In the genomic region with DNA sequence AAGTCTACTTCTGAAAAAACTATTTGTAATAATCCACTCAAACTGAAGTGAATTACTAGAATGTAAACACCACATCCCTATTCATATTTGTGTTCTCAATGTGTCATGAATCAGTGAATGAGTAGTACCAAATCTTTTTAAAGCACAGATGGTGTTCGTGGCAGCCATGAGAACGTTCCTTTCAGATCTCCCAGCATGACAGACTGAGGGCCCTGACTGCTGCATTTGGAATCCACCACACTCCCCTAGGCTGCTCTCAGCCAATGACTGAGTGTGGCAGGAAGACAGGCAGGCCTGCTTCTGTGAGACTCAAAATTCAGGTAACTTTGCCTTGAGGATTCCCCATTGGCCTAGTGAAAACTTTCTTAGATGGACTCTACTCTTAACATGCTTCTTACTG, we compare ENCODE assay signal across 18 cellular contexts. TPM values are rescaled to one million over a fixed set of nuclear protein-coding genes. Genes with fewer than 3 reads are reported as not detected.
DNase-seq lines count a peak whose midpoint lies in the region; ATAC-seq, FAIRE-seq and TF ChIP-seq lines count a peak whose summit lies in the region.
"Had no signal": no experiment of that assay in that cellular context is flagged by ENCODE, and none has a peak within 500 bp of the region (broad histone marks: within the 10 kb centered on the region; RNA-seq: fewer than 3 reads in every experiment).

No MANE protein-coding gene starts in this region.

- no peak for TF ChIP-seq RAD21 in HCT116 (IDR thresholded peaks at IDR 0.05; ENCODE audit: low read depth)

- H3K36me3 ChIP-seq in HCT116 (ENCODE audit: control insufficient read depth in 1 of 2, insufficient read depth in 2 of 2, low read length in 2 of 2) (no peaks in the 10 kb centered on the region), endothelial cell of umbilical vein (ENCODE audit: control insufficient read depth in 2 of 2, extremely low read depth in 1 of 2, insufficient read depth in 2 of 2, low read length in 2 of 2) (no peaks in the 10 kb centered on the region), left lung (no peaks in the 10 kb centered on the region)
- H3K36me3 ChIP-seq: BLaER1 treated with 17β-estradiol and CSF1 and Interleukin-3, amounts not matched to agents 10 nM and 100 nM; breast epithelium; esophagus squamous epithelium had no signal

- BruUV-seq in HCT116 (replicated peaks; lab: Mats Ljungman, UMichigan), result no TSS peak
- no TSS peak for BruUV-seq in endothelial cell of umbilical vein (replicated peaks; lab: Mats Ljungman, UMichigan)
- no TSS peak for BruUV-seq in MCF 10A (replicated peaks; lab: Mats Ljungman, UMichigan)

- no peaks in the 10 kb centered on the region for H3K9me1 ChIP-seq in endothelial cell of umbilical vein (replicated peaks; ENCODE audit: control insufficient read depth, extremely low read depth, insufficient read depth, low read length)

- no peaks in the 10 kb centered on the region for H3K9me2 ChIP-seq in HCT116 (ENCODE audit: insufficient read depth)

- no peaks in the 10 kb centered on the region for H3K9me3 Mint-ChIP-seq in MCF 10A (ENCODE audit: unreplicated experiment)
- H3K9me3 Mint-ChIP-seq: natural killer cell treated with Interleukin-12 subunit alpha and Interleukin-12 subunit beta and Interleukin-15 and Interleukin-18, amount 100 ng/mL, for 72 hours had no signal

- dilution Hi-C loops in endothelial cell of umbilical vein (cut with MboI; ENCODE audit: extremely low pct_ligation_motif_present, low sequenced_read_pairs), result no loop called here

- H3K79me2 ChIP-seq in HCT116 (ENCODE audit: insufficient read depth, low read length) (no peaks in the 10 kb centered on the region), endothelial cell of umbilical vein (ENCODE audit: control insufficient read depth, insufficient read depth, low read length) (no peaks in the 10 kb centered on the region)

- H4K20me1 ChIP-seq in HCT116 (ENCODE audit: insufficient read depth) (no peaks in the 10 kb centered on the region), endothelial cell of umbilical vein (replicated peaks; ENCODE audit: control insufficient read depth, extremely low read depth, insufficient read depth, low read length) (no peaks in the 10 kb centered on the region)
- H4K20me1 ChIP-seq: BLaER1 treated with 17β-estradiol and CSF1 and Interleukin-3, amounts not matched to agents 10 nM and 100 nM had no signal

- peaks cover 45% of the 10 kb centered on the region for H3K36me3 Mint-ChIP-seq in MCF 10A (ENCODE audit: insufficient read depth, unreplicated experiment)
- H3K36me3 Mint-ChIP-seq: natural killer cell treated with Interleukin-12 subunit alpha and Interleukin-12 subunit beta and Interleukin-15 and Interleukin-18, amount 100 ng/mL, for 72 hours had no signal

- H3K27ac ChIP-seq in HCT116 (ENCODE audit: low read depth, low read length) (no peak overlapping the region), endothelial cell of umbilical vein (ENCODE audit: insufficient read depth, low read depth, low read length) (no peak overlapping the region), left lung (no peak overlapping the region)
- H3K27ac ChIP-seq: BLaER1 treated with 17β-estradiol and CSF1 and Interleukin-3, amounts not matched to agents 10 nM and 100 nM; breast epithelium; esophagus squamous epithelium; skin epidermis had no signal

- TF ChIP-seq POLR2A in HCT116 (IDR thresholded peaks at IDR 0.05; ENCODE audit: borderline replicate concordance, extremely low read depth, insufficient read depth, insufficient read length), result no peak
- no peak for TF ChIP-seq POLR2A in endothelial cell of umbilical vein (IDR thresholded peaks at IDR 0.05; ENCODE audit: low read depth, low read length)

- H3K4me1 Mint-ChIP-seq in MCF 10A (ENCODE audit: insufficient read depth, unreplicated experiment), result peaks cover 7% of the 10 kb centered on the region

- H3K9ac ChIP-seq in HCT116 (ENCODE audit: low read length) (no peak overlapping the region), endothelial cell of umbilical vein (replicated peaks; ENCODE audit: extremely low read depth, insufficient read depth, low read length) (no peak overlapping the region)
- H3K9ac ChIP-seq: BLaER1 treated with 17β-estradiol and CSF1 and Interleukin-3, amounts not matched to agents 10 nM and 100 nM had no signal

- no peaks in the 10 kb centered on the region for H3K27me3 ChIP-seq in HCT116 (ENCODE audit: insufficient read depth, low read length)
- no peaks in the 10 kb centered on the region for H3K27me3 ChIP-seq in endothelial cell of umbilical vein (ENCODE audit: control insufficient read depth in 2 of 2, insufficient read depth in 2 of 2, low read length in 2 of 2)
- no peaks in the 10 kb centered on the region for H3K27me3 ChIP-seq in left lung
- H3K27me3 ChIP-seq: BLaER1 treated with 17β-estradiol and CSF1 and Interleukin-3, amounts not matched to agents 10 nM and 100 nM; breast epithelium; esophagus squamous epithelium had no signal

- POLR2A ChIA-PET in HCT116 (lab: Charles Lee) (no interaction called here), endothelial cell of umbilical vein (lab: Charles Lee) (no interaction called here), MCF 10A (lab: Yijun Ruan, JAX) (interaction anchor here (0.7 to 2.6 kb wide), 2 partner anchors 11 to 119 kb away, joined by 3 to 8 read pairs; a partner anchor contains a TSS)

- H3K27me3 Mint-ChIP-seq in MCF 10A (ENCODE audit: insufficient read depth, unreplicated experiment), result no peaks in the 10 kb centered on the region
- H3K27me3 Mint-ChIP-seq: natural killer cell treated with Interleukin-12 subunit alpha and Interleukin-12 subunit beta and Interleukin-15 and Interleukin-18, amount 100 ng/mL, for 72 hours; progenitor cell of endocrine pancreas had no signal

- no peak overlapping the region for H3K27ac Mint-ChIP-seq in MCF 10A (ENCODE audit: low read depth, unreplicated experiment)
- H3K27ac Mint-ChIP-seq: progenitor cell of endocrine pancreas had no signal

- no peak overlapping the region for H3K4me3 ChIP-seq in HCT116 (replicated peaks in 1 of 2; ENCODE audit: low read depth in 1 of 2, low read length in 2 of 2)
- no peak overlapping the region for H3K4me3 ChIP-seq in endothelial cell of umbilical vein (replicated peaks in 1 of 3; ENCODE audit: insufficient read depth in 1 of 3, low read depth in 1 of 3, low read length in 3 of 3)
- no peak overlapping the region for H3K4me3 ChIP-seq in left lung
- H3K4me3 ChIP-seq: BLaER1 treated with 17β-estradiol and CSF1 and Interleukin-3, amounts not matched to agents 10 nM and 100 nM; breast epithelium; esophagus squamous epithelium; skin epidermis had no signal

- FAIRE-seq in endothelial cell of umbilical vein (lab: Jason Lieb, UNC), result peak; percentile 55

- RAD21 ChIA-PET in HCT116 (lab: Charles Lee; ENCODE audit: low non-redundant PET in 1 of 2, low total read pairs in 2 of 2, uncharacterized antibody in 2 of 2, unreplicated experiment in 2 of 2), result no interaction called here

- H2AFZ ChIP-seq in HCT116 (ENCODE audit: low read depth, low read length, poor library complexity, severe bottlenecking), result no peak overlapping the region
- H2AFZ ChIP-seq in endothelial cell of umbilical vein (ENCODE audit: low read depth, low read length), result no peak overlapping the region

- DNase-seq in ELR (ENCODE audit: low read depth) (peak; percentile 65), HCT116 (ENCODE audit: low read depth, low spot score) (no peak), endothelial cell of umbilical vein (ENCODE audit: low read depth, low spot score) (no peak), left lung (no peak), NOMO-1 (lab: John Stamatoyannopoulos, UW; ENCODE audit: unreplicated experiment in 2 of 2) (no peak), MCF 10A (ENCODE audit: unreplicated experiment) (no peak)
- DNase-seq: esophagus squamous epithelium, hippocampal formation, KBM-7, kidney glomerular epithelial cell, NCI-H1048, NCI-H526 had no signal

- H3K9me3 ChIP-seq in HCT116 (ENCODE audit: control insufficient read depth in 1 of 2, insufficient read depth in 1 of 2, low read depth in 1 of 2, low read length in 2 of 2) (no peaks in the 10 kb centered on the region), endothelial cell of umbilical vein (replicated peaks; ENCODE audit: control insufficient read depth, insufficient read depth, low read length) (no peaks in the 10 kb centered on the region), left lung (no peaks in the 10 kb centered on the region)
- H3K9me3 ChIP-seq: breast epithelium, esophagus squamous epithelium had no signal

- intact Hi-C loops in HCT116 (cut with micrococcal nuclease) (no loop called here), endothelial cell of umbilical vein (cut with micrococcal nuclease) (no loop called here), left lung (cut with DNase I) (no loop called here), MCF 10A (cut with micrococcal nuclease) (no loop called here)

- CTCF ChIA-PET in HCT116 (lab: Charles Lee) (no interaction called here), endothelial cell of umbilical vein (lab: Charles Lee) (no interaction called here), MCF 10A (lab: Yijun Ruan, JAX) (interaction anchor here (0.6 kb wide), 1 partner anchor 209 kb away, joined by 4 read pairs; no protein-coding TSS in a partner anchor)

- no peak overlapping the region for H3K4me3 Mint-ChIP-seq in MCF 10A (ENCODE audit: unreplicated experiment)
- H3K4me3 Mint-ChIP-seq: natural killer cell treated with Interleukin-12 subunit alpha and Interleukin-12 subunit beta and Interleukin-15 and Interleukin-18, amount 100 ng/mL, for 72 hours had no signal

- H3K4me1 ChIP-seq in HCT116 (ENCODE audit: control insufficient read depth in 1 of 2, insufficient read depth in 2 of 2, low read length in 2 of 2) (peaks cover 0 to 15% of the 10 kb centered on the region in 2 experiments; a peak in 2 of 4 replicates), endothelial cell of umbilical vein (ENCODE audit: control insufficient read depth, extremely low read depth, insufficient read depth, low read length) (no peaks in the 10 kb centered on the region), left lung (no peaks in the 10 kb centered on the region)
- H3K4me1 ChIP-seq: BLaER1 treated with 17β-estradiol and CSF1 and Interleukin-3, amounts not matched to agents 10 nM and 100 nM; breast epithelium; esophagus squamous epithelium had no signal

- no peak for TF ChIP-seq CTCF in HCT116 (IDR thresholded peaks at IDR 0.05 in 2 of 3, conservative IDR thresholded peaks at IDR 0.05 in 1 of 3; ENCODE audit: borderline replicate concordance in 1 of 3, insufficient read depth in 1 of 3, low read depth in 2 of 3, low read length in 2 of 3)
- TF ChIP-seq CTCF in endothelial cell of umbilical vein (IDR thresholded peaks at IDR 0.05; ENCODE audit: extremely low read depth in 1 of 2, insufficient read depth in 1 of 2, low read depth in 1 of 2, low read length in 2 of 2), result no peak
- TF ChIP-seq CTCF in left lung (IDR thresholded peaks at IDR 0.05), result no peak
- no peak for TF ChIP-seq CTCF in MCF 10A (IDR thresholded peaks at IDR 0.05; ENCODE audit: unreplicated experiment)

- ATAC-seq in HCT116, result no peak
- peak; percentile 54 for ATAC-seq in left lung
- no peak for ATAC-seq in GM19455 (IDR thresholded peaks at IDR 0.05; ENCODE audit: unreplicated experiment)
- ATAC-seq: natural killer cell treated with Interleukin-12 subunit alpha and Interleukin-12 subunit beta and Interleukin-15 and Interleukin-18, amount 100 ng/mL, for 72 hours had no signal

- peak overlapping the region; percentile 46; the same call in 1 of the 2 replicates for H3K4me2 ChIP-seq in HCT116 (ENCODE audit: low read length)
- no peak overlapping the region for H3K4me2 ChIP-seq in endothelial cell of umbilical vein (ENCODE audit: insufficient read depth, low read length)
- H3K4me2 ChIP-seq: BLaER1 treated with 17β-estradiol and CSF1 and Interleukin-3, amounts not matched to agents 10 nM and 100 nM had no signal

RNA-seq across cellular contexts. Expression of a gene that starts 10.9 kb away (rescaled TPM):
- total RNA-seq in HCT116 (2021; ENCODE audit: unreplicated experiment) (15.6 TPM), endothelial cell of umbilical vein (6.3 and 6.5 TPM in 2 replicates), left lung (10 to 100 TPM in 1 of 2 donors, 1 to 10 TPM in 1; 6.2 to 11.4 TPM), MCF 10A (2022) (16.8 and 19.3 TPM in 2 replicates)
- polyA plus RNA-seq in HCT116 (2012), result 4.0 and 4.4 TPM in 2 replicates
- 1.1 and 1.5 TPM in 2 replicates for polyA plus RNA-seq in endothelial cell of umbilical vein
- 1.4 and 1.7 TPM in 2 replicates for polyA plus RNA-seq in endothelial cell of umbilical vein (2011; cell fraction: cytosol; rRNA removed)
- 5.1 and 5.7 TPM in 2 replicates for polyA plus RNA-seq in endothelial cell of umbilical vein (2011; cell fraction: nucleus; rRNA removed)
- polyA plus RNA-seq in endothelial cell of umbilical vein (2012), result 3.5 and 4.4 TPM in 2 replicates
- 3.9 and 4.6 TPM in 2 replicates for polyA minus RNA-seq in endothelial cell of umbilical vein
- polyA minus RNA-seq in endothelial cell of umbilical vein (2011; cell fraction: cytosol; rRNA and poly(A)+ RNA removed), result 14.0 TPM
- 7.5 and 7.6 TPM in 2 replicates for polyA minus RNA-seq in endothelial cell of umbilical vein (2011; cell fraction: nucleus; rRNA and poly(A)+ RNA removed)
